In the genomic region with DNA sequence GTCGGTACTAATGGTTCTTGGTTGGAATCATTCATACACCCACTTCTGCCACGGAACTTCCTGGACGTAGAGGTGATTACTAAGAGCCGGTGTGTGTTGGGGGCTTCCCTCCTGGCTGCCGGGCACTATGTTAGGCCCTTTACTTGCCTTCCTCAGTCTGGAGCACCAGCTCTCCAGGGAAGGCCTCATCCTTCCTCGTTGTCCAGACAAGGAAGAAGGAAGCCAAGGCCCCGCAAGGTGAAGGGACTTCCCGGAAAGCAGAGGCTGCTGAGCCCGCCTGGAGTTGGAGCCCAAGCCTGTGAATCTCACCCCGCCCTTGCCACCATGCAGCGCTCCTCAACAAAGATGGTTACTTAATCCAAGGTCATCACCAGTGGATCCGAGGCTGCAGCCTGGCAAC, we compare ENCODE assay signal across 24 cellular contexts.
"Had no signal": no experiment of that assay in that cellular context is flagged by ENCODE, and none has a peak within 500 bp of the region (broad histone marks: within the 10 kb centered on the region; RNA-seq: fewer than 3 reads in every experiment).

No MANE protein-coding gene starts in this region.

- H3K36me3 ChIP-seq: MG63 had no signal

- H3K4me2 ChIP-seq: SK-N-SH had no signal

- H3K4me3 ChIP-seq: MG63 had no signal

- FAIRE-seq: HTR-8/SVneo, RCC 7860 had no signal

- DNase-seq: IMR-90, Karpas-422, KG1, MG63, NCI-H1092, NCI-H1105 treated with DMSO at 0.1 percent for 48 hours, NCI-H1417 treated with DMSO at 0.1 percent for 48 hours, NCI-H187, NCI-H2029, NCI-H2081 treated with DMSO at 0.1 percent for 48 hours, NCI-H2171, NCI-H226, NCI-H446, NCI-H510A, NCI-H524 treated with DMSO at 0.1 percent for 48 hours, NCI-H69, NCI-H774, RPMI8226, SHP77, SK-N-SH, SW 1271 had no signal

- H3K9me3 ChIP-seq: MG63, SK-N-SH had no signal

- H3K9ac ChIP-seq: SK-N-SH had no signal

- H3K27ac ChIP-seq: HL-60 had no signal

- H3K27me3 ChIP-seq: MG63 had no signal
